8 cellular contexts compared by ENCODE assay signal in genomic region chr14:24634158-24634557, GRCh38. TPM values are rescaled to one million over a fixed set of nuclear protein-coding genes. Genes with fewer than 3 reads are reported as not detected.
DNase-seq lines count a peak whose midpoint lies in the region; ATAC-seq and TF ChIP-seq lines count a peak whose summit lies in the region.

Gene GZMB, minus strand, starts transcription at chr14:24634190. Its CDS starts 30 bp downstream, at chr14:24634160.

- no peaks in the 10 kb centered on the region for H3K27me3 ChIP-seq in CD4-positive, alpha-beta T cell (ENCODE audit: control insufficient read depth, insufficient read depth, low read length)

- H3K4me1 Mint-ChIP-seq in CD4-positive, alpha-beta T cell (ENCODE audit: low read depth) = no peaks in the 10 kb centered on the region

- POLR2A ChIA-PET in CD4-positive, alpha-beta T cell (lab: Charles Lee) = no interaction called here

- H3K4me3 Mint-ChIP-seq in CD4-positive, alpha-beta T cell = no peak within 1 kb of the TSS

- CTCF ChIA-PET in CD4-positive, alpha-beta T cell (lab: Charles Lee) = interaction anchor here (1.0 kb wide), 1 partner anchor 23 kb away, joined by 3 read pairs; no protein-coding TSS in a partner anchor

- H3K36me3 Mint-ChIP-seq in CD4-positive, alpha-beta T cell (ENCODE audit: low read depth) = no peaks in the 10 kb centered on the region
- H3K36me3 Mint-ChIP-seq in activated naive CD4-positive, alpha-beta T cell treated with anti-CD3 and anti-CD28 coated beads, Interleukin-2, amount 50 U/mL, for 72 hours = peaks cover 28 to 56% of the 10 kb centered on the region in 2 donors

- H3K27ac ChIP-seq in CD4-positive, alpha-beta T cell (ENCODE audit: low read depth, low read length) = no peak within 1 kb of the TSS

- peak in 2 of 10 experiments; percentile 4 to 28 for DNase-seq in CD4-positive, alpha-beta T cell
- peak; percentile 87 for DNase-seq in activated CD4-positive, alpha-beta T cell treated with anti-CD3 and anti-CD28 coated beads for 48 hours
- DNase-seq in activated naive CD4-positive, alpha-beta T cell treated with anti-CD3 and anti-CD28 coated beads, Interleukin-2, amount 50 U/mL, for 72 hours (ENCODE audit: low spot score in 2 of 2) = peak; percentile 67 to 78
- peak; percentile 31 to 67 for DNase-seq in stimulated activated CD4-positive, alpha-beta T cell treated with anti-CD3 and anti-CD28 coated beads, Interleukin-2, amount 100 ng/mL, for 48 hours
- no peak for DNase-seq in NCI-H2081 treated with DMSO at 0.1 percent for 48 hours (lab: John Stamatoyannopoulos, UW)
- no peak for DNase-seq in NCI-H2081 (lab: John Stamatoyannopoulos, UW)

- no peak within 1 kb of the TSS for H3K27ac Mint-ChIP-seq in CD4-positive, alpha-beta T cell
- H3K27ac Mint-ChIP-seq in activated naive CD4-positive, alpha-beta T cell treated with anti-CD3 and anti-CD28 coated beads, Interleukin-2, amount 50 U/mL, for 72 hours = peak within 1 kb of the TSS; percentile 88 to 98

- intact Hi-C loops in CD4-positive, alpha-beta T cell (cut with DNase I, micrococcal nuclease) = no loop called here

- no peaks in the 10 kb centered on the region for H3K27me3 Mint-ChIP-seq in CD4-positive, alpha-beta T cell

- no peak for TF ChIP-seq CTCF in CD4-positive, alpha-beta T cell (IDR thresholded peaks at IDR 0.05)

- no peaks in the 10 kb centered on the region for H3K9me3 Mint-ChIP-seq in CD4-positive, alpha-beta T cell
- H3K9me3 Mint-ChIP-seq in activated naive CD4-positive, alpha-beta T cell treated with anti-CD3 and anti-CD28 coated beads, Interleukin-2, amount 50 U/mL, for 72 hours = peaks cover 0 to 6% of the 10 kb centered on the region in 2 donors

- H3K9me3 ChIP-seq in CD4-positive, alpha-beta T cell (ENCODE audit: control insufficient read depth, low read length) = no peaks in the 10 kb centered on the region

- ATAC-seq in CD4-positive, alpha-beta T cell (ENCODE audit: poor library complexity) = peak; percentile 56
- peak; percentile 88 to 90 for ATAC-seq in activated naive CD4-positive, alpha-beta T cell treated with anti-CD3 and anti-CD28 coated beads, Interleukin-2, amount 50 U/mL, for 72 hours
- ATAC-seq in GM19397 (IDR thresholded peaks at IDR 0.05; ENCODE audit: unreplicated experiment) (no peak), GM19467 (IDR thresholded peaks at IDR 0.05; ENCODE audit: unreplicated experiment) (no peak)

RNA-seq across cellular contexts. Expression of gene GZMB, which starts in this region (rescaled TPM):
- 1 to 10 TPM; 2.4 to 2.9 TPM for total RNA-seq in CD4-positive, alpha-beta T cell
- total RNA-seq in activated naive CD4-positive, alpha-beta T cell treated with anti-CD3 and anti-CD28 coated beads, Interleukin-2, amount 50 U/mL, for 72 hours = 1,000 to 10,000 TPM; 1,692 to 2,337 TPM

Comparison
In these comparisons a context has a peak if more than half of its experiments do, and no peak if none do; other contexts are left out.
1. RNA of gene GZMB (total RNA-seq): 1,692 to 2,337 TPM in activated naive CD4-positive, alpha-beta T cell treated with anti-CD3 and anti-CD28 coated beads, Interleukin-2, amount 50 U/mL, for 72 hours; 2.4 to 2.9 TPM in CD4-positive, alpha-beta T cell; every median in the first group is over 100 times any median in the second.
2. ATAC-seq: peak in CD4-positive, alpha-beta T cell (single experiment) and activated naive CD4-positive, alpha-beta T cell treated with anti-CD3 and anti-CD28 coated beads, Interleukin-2, amount 50 U/mL, for 72 hours (2 of 2); none in GM19397 (single experiment) and GM19467 (single experiment).
3. DNase-seq: peak in activated CD4-positive, alpha-beta T cell treated with anti-CD3 and anti-CD28 coated beads for 48 hours (single experiment), activated naive CD4-positive, alpha-beta T cell treated with anti-CD3 and anti-CD28 coated beads, Interleukin-2, amount 50 U/mL, for 72 hours (2 of 2) and stimulated activated CD4-positive, alpha-beta T cell treated with anti-CD3 and anti-CD28 coated beads, Interleukin-2, amount 100 ng/mL, for 48 hours (2 of 2); none in NCI-H2081 treated with DMSO at 0.1 percent for 48 hours (single experiment) and NCI-H2081 (0 of 2).